ENCODE assay signal across 9 cellular contexts in genomic region chr1:211699059-211699458, GRCh38. TPM values are rescaled to one million over a fixed set of nuclear protein-coding genes. Genes with fewer than 3 reads are reported as not detected.
DNase-seq lines count a peak whose midpoint lies in the region; ATAC-seq and TF ChIP-seq lines count a peak whose summit lies in the region.
"Had no signal": no experiment of that assay in that cellular context is flagged by ENCODE, and none has a peak within 500 bp of the region (broad histone marks: within the 10 kb centered on the region; RNA-seq: fewer than 3 reads in every experiment).

No MANE protein-coding gene starts in this region.

- DNase-seq in H7 (peak; percentile 79), esophagus muscularis mucosa (ENCODE audit: extremely low spot score) (no peak), pons (ENCODE audit: low spot score) (no peak), NCI-H1417 treated with DMSO at 0.1 percent for 48 hours (lab: John Stamatoyannopoulos, UW) (no peak)

- no peak for TF ChIP-seq EP300 in esophagus muscularis mucosa (IDR thresholded peaks at IDR 0.05)

- H3K4me3 ChIP-seq in H7 (ENCODE audit: insufficient read depth, low read depth, low read length) (peak overlapping the region; percentile 50), OCI-LY1 (ENCODE audit: low read depth, low read length, poor library complexity, severe bottlenecking) (no peak overlapping the region), esophagus muscularis mucosa (peak overlapping the region; percentile 21 to 47 (median 30)), parathyroid adenoma (ENCODE audit: low read depth, low read length) (no peak overlapping the region)

- no peak for TF ChIP-seq POLR2A in esophagus muscularis mucosa (IDR thresholded peaks at IDR 0.05; ENCODE audit: low read depth)

- H3K9ac ChIP-seq in OCI-LY1 (ENCODE audit: low read length) (no peak overlapping the region), parathyroid adenoma (no peak overlapping the region)

- peak overlapping the region; percentile 56; the same call in 1 of the 2 replicates for H3K4me2 ChIP-seq in OCI-LY1 (ENCODE audit: low read length)
- H3K4me2 ChIP-seq in parathyroid adenoma (ENCODE audit: low read length): no peak overlapping the region

- intact Hi-C loops in esophagus muscularis mucosa (cut with DNase I): loop anchor here (2.0 kb wide), 1 partner anchor 132 kb away; the partner anchor contains the start of gene LPGAT1

- no peaks in the 10 kb centered on the region for H3K36me3 ChIP-seq in H7 (replicated peaks; ENCODE audit: control insufficient read depth, insufficient read depth, low read length)
- no peaks in the 10 kb centered on the region; the same call in 1 of the 2 replicates for H3K36me3 ChIP-seq in OCI-LY1 (ENCODE audit: insufficient read depth, low read length)
- no peaks in the 10 kb centered on the region for H3K36me3 ChIP-seq in esophagus muscularis mucosa
- H3K36me3 ChIP-seq in parathyroid adenoma (ENCODE audit: control insufficient read depth, insufficient read depth, low read length): no peaks in the 10 kb centered on the region
- H3K36me3 ChIP-seq: brain microvascular endothelial cell had no signal

- H3K4me1 ChIP-seq in OCI-LY1 (ENCODE audit: insufficient read depth, low read length, severe bottlenecking): peaks cover 16% of the 10 kb centered on the region
- H3K4me1 ChIP-seq in esophagus muscularis mucosa: peaks cover 4 to 11% (median 10%) of the 10 kb centered on the region in 4 donors
- peaks cover 2% of the 10 kb centered on the region for H3K4me1 ChIP-seq in parathyroid adenoma

- H3K27me3 ChIP-seq in H7 (ENCODE audit: control insufficient read depth, insufficient read depth, low read length) (peaks cover 5% of the 10 kb centered on the region), OCI-LY1 (ENCODE audit: insufficient read depth, low read length) (peaks cover 15% of the 10 kb centered on the region), esophagus muscularis mucosa (peaks cover 0 to 8% (median 0%) of the 10 kb centered on the region in 4 donors), parathyroid adenoma (ENCODE audit: control insufficient read depth, insufficient read depth, low read length) (no peaks in the 10 kb centered on the region)
- H3K27me3 ChIP-seq: brain microvascular endothelial cell had no signal

- H3K79me2 ChIP-seq in OCI-LY1 (ENCODE audit: insufficient read depth, low read length): no peaks in the 10 kb centered on the region
- H3K79me2 ChIP-seq in parathyroid adenoma: no peaks in the 10 kb centered on the region

- H3K9me2 ChIP-seq in OCI-LY1 (ENCODE audit: low read depth, low read length): no peaks in the 10 kb centered on the region

- TF ChIP-seq CTCF in OCI-LY1 (IDR thresholded peaks at IDR 0.05; ENCODE audit: low read length): no peak
- no peak for TF ChIP-seq CTCF in esophagus muscularis mucosa (IDR thresholded peaks at IDR 0.05)
- no peak for TF ChIP-seq CTCF in parathyroid adenoma (IDR thresholded peaks at IDR 0.05)

- ATAC-seq in HG03439 (IDR thresholded peaks at IDR 0.05; ENCODE audit: unreplicated experiment) (no peak), GM21390 (IDR thresholded peaks at IDR 0.05; ENCODE audit: unreplicated experiment) (no peak)

- H4K20me1 ChIP-seq in OCI-LY1 (ENCODE audit: insufficient read depth, low read length): no peaks in the 10 kb centered on the region

- 85% methylated on average over 5 of the region's 16 CpGs for WGBS in esophagus muscularis mucosa

- no peaks in the 10 kb centered on the region for H3F3A ChIP-seq in OCI-LY1 (ENCODE audit: insufficient read depth, low read length)

- H3K9me3 ChIP-seq in OCI-LY1 (ENCODE audit: low read length): 0 out of 2 replicates have a peak, but pooled peaks cover 2% of the 10 kb centered on the region
- no peaks in the 10 kb centered on the region for H3K9me3 ChIP-seq in esophagus muscularis mucosa
- no peaks in the 10 kb centered on the region for H3K9me3 ChIP-seq in parathyroid adenoma (ENCODE audit: control insufficient read depth, low read length)

- H3K27ac ChIP-seq in OCI-LY1 (ENCODE audit: low read depth, low read length, poor library complexity, severe bottlenecking): no peak overlapping the region
- no peak overlapping the region for H3K27ac ChIP-seq in esophagus muscularis mucosa (replicated peaks in 1 of 4)
- H3K27ac ChIP-seq in parathyroid adenoma: no peak overlapping the region
- H3K27ac ChIP-seq: brain microvascular endothelial cell had no signal

- H2AFZ ChIP-seq in OCI-LY1 (ENCODE audit: low read length): no peak overlapping the region
- H2AFZ ChIP-seq in parathyroid adenoma: peak overlapping the region; percentile 58

RNA-seq across cellular contexts. Expression of gene NEK2, which starts 23.6 kb away (rescaled TPM):
- total RNA-seq in H7 (2014; rRNA removed; shearing (Covaris generic)): 58.3 and 82.0 TPM in 2 replicates
- total RNA-seq in esophagus muscularis mucosa: not detected

Comparison
In these comparisons a context has a peak if more than half of its experiments do, and no peak if none do; other contexts are left out.
1. H3K4me3 ChIP-seq: peak in H7 (single experiment) and esophagus muscularis mucosa (4 of 4); none in OCI-LY1 (single experiment) and parathyroid adenoma (single experiment).
2. RNA of gene NEK2, which starts 23.6 kb away (total RNA-seq): 58.3 to 82.0 TPM in H7; not detected in esophagus muscularis mucosa; every median in the first group is over 10 times any median in the second.